9 cellular contexts compared by ENCODE assay signal in the genomic region with DNA sequence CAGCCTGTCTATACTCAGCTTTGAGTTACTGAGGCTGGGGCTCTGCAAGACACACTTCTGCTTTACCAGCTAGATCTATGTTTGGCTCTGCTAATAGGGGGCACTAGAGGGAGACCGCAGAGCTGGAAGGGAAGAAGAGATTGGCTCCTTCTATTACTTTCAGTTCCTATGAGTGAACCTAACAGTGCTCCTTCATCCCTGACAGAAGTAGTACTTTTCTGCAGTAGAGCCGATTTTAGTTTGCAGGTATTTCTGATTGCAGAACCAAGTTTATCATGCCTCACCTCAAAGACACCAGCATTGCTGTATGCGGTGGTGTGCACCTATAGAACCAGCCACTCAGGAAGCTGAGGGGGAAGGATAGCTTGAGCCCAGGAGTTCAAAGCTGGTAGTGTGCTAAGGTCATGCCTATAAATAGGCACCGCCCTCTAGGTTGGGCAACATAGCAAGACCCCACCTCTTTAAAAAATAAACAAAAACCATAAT. TPM values are rescaled to one million over a fixed set of nuclear protein-coding genes. Genes with fewer than 3 reads are reported as not detected.
DNase-seq lines count a peak whose midpoint lies in the region; ATAC-seq, FAIRE-seq and TF ChIP-seq lines count a peak whose summit lies in the region.
"Had no signal": no experiment of that assay in that cellular context is flagged by ENCODE, and none has a peak within 500 bp of the region (broad histone marks: within the 10 kb centered on the region; RNA-seq: fewer than 3 reads in every experiment).

No MANE protein-coding gene starts in this region.

- TF ChIP-seq RAD21 in A549 (conservative IDR thresholded peaks at IDR 0.05 in 1 of 2, IDR thresholded peaks at IDR 0.05 in 1 of 2): no peak

- peak overlapping the region; percentile 21; the same call in 1 of the 3 replicates for H3K4me2 ChIP-seq in A549

- no peaks in the 10 kb centered on the region for H3K9me3 Mint-ChIP-seq in T-cell

- peak overlapping the region; percentile 89 to 96 for H3K27ac Mint-ChIP-seq in T-cell

- CTCF ChIA-PET in A549 (lab: Yijun Ruan, JAX) (interaction anchor here (1.2 to 3.7 kb wide), 2 partner anchors 10 to 11 kb away, joined by 4 to 17 read pairs; no protein-coding TSS in a partner anchor), T-cell (lab: Charles Lee) (interaction anchor here (0.5 to 3.4 kb wide), 15 partner anchors 9 to 351 kb away, joined by 3 to 92 read pairs (median 5); no protein-coding TSS in a partner anchor)

- no peaks in the 10 kb centered on the region for H3K36me3 Mint-ChIP-seq in T-cell

- DNase-seq in A549 (ENCODE audit: low read depth in 1 of 2, low spot score in 1 of 2): no peak
- peak in 13 of 34 experiments; percentile 8 to 54 (median 31) for DNase-seq in T-cell
- DNase-seq in medulla oblongata (ENCODE audit: extremely low spot score): peak; percentile 60
- no peak for DNase-seq in NCI-H2081 treated with DMSO at 0.1 percent for 48 hours (lab: John Stamatoyannopoulos, UW)
- DNase-seq in omental fat pad (ENCODE audit: low spot score): no peak

- no peaks in the 10 kb centered on the region for H3K27me3 Mint-ChIP-seq in T-cell

- WGBS in A549 (ENCODE audit: missing lambda C conversion rate): 77% methylated on average over 4 of the region's 4 CpGs

- TF ChIP-seq POLR2A in A549 (IDR thresholded peaks at IDR 0.05; ENCODE audit: low read length): no peak

- peaks cover 7% of the 10 kb centered on the region for H3K4me1 ChIP-seq in A549

- ATAC-seq in A549: peak; percentile 30 to 58; a peak in 3 of 6 replicates
- peak; percentile 87 for ATAC-seq in GM18861 (IDR thresholded peaks at IDR 0.05; ENCODE audit: unreplicated experiment)
- ATAC-seq in HG03095 (IDR thresholded peaks at IDR 0.05; ENCODE audit: unreplicated experiment): peak; percentile 77
- ATAC-seq in T-cell (replicated peaks in 1 of 4): peak; percentile 95 to 97 (median 96)
- no peak for ATAC-seq in GM21367 (IDR thresholded peaks at IDR 0.05; ENCODE audit: unreplicated experiment)
- ATAC-seq in omental fat pad (ENCODE audit: low FRiP score): no peak

- no peak for TF ChIP-seq CTCF in A549 (IDR thresholded peaks at IDR 0.05)
- TF ChIP-seq CTCF in omental fat pad (IDR thresholded peaks at IDR 0.05): no peak

- H3K9me3 ChIP-seq in A549: no peaks in the 10 kb centered on the region

- H3K4me3 ChIP-seq in A549: no peak overlapping the region

- peaks cover 24 to 35% (median 25%) of the 10 kb centered on the region in 3 donors for H3K4me1 Mint-ChIP-seq in T-cell

- H3K27ac ChIP-seq in A549: no peak overlapping the region
- H3K27ac ChIP-seq: parathyroid adenoma had no signal

- H3K4me3 Mint-ChIP-seq in T-cell: peak overlapping the region; percentile 61 to 69 (median 67)

- no peak for TF ChIP-seq EP300 in A549 (IDR thresholded peaks at IDR 0.05)

- POLR2A ChIA-PET in A549 (lab: Yijun Ruan, JAX): no interaction called here
- POLR2A ChIA-PET in T-cell (lab: Charles Lee): interaction anchor here (0.6 to 1.7 kb wide), 3 partner anchors 10 to 52 kb away, joined by 3 to 12 read pairs (median 5); no protein-coding TSS in a partner anchor

- FAIRE-seq in A549 (lab: Jason Lieb, UNC): no peak

TF ChIP-seq in A549, 52 proteins besides CTCF, POLR2A, EP300 and RAD21:
- TF ChIP-seq, protein P1, sequence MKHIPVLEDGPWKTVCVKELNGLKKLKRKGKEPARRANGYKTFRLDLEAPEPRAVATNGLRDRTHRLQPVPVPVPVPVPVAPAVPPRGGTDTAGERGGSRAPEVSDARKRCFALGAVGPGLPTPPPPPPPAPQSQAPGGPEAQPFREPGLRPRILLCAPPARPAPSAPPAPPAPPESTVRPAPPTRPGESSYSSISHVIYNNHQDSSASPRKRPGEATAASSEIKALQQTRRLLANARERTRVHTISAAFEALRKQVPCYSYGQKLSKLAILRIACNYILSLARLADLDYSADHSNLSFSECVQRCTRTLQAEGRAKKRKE (CRISPR knock-in tag; IDR thresholded peaks at IDR 0.05; ENCODE audit: low read depth): no peak
- TF ChIP-seq ZSCAN20 (CRISPR knock-in tag; IDR thresholded peaks at IDR 0.05) (no peak), RNF2 (IDR thresholded peaks at IDR 0.05; ENCODE audit: borderline replicate concordance, low read depth) (no peak), FOXS1 (CRISPR knock-in tag; IDR thresholded peaks at IDR 0.05) (no peak), HEYL (CRISPR knock-in tag; IDR thresholded peaks at IDR 0.05) (no peak), KDM1A (IDR thresholded peaks at IDR 0.05; ENCODE audit: low read depth) (no peak), KDM5A (IDR thresholded peaks at IDR 0.05) (no peak), CBX2 (IDR thresholded peaks at IDR 0.05; ENCODE audit: borderline replicate concordance, low read depth) (no peak), MYC (IDR thresholded peaks at IDR 0.05; ENCODE audit: borderline replicate concordance, low read length) (no peak), ZFP36 (IDR thresholded peaks at IDR 0.05; ENCODE audit: borderline replicate concordance, partially characterized antibody) (no peak), MAFK (IDR thresholded peaks at IDR 0.05; ENCODE audit: partially characterized antibody) (no peak), EHMT2 (IDR thresholded peaks at IDR 0.05; ENCODE audit: low read depth) (no peak), NR3C1 (IDR thresholded peaks at IDR 0.05) (no peak)
- TF ChIP-seq, protein P2, sequence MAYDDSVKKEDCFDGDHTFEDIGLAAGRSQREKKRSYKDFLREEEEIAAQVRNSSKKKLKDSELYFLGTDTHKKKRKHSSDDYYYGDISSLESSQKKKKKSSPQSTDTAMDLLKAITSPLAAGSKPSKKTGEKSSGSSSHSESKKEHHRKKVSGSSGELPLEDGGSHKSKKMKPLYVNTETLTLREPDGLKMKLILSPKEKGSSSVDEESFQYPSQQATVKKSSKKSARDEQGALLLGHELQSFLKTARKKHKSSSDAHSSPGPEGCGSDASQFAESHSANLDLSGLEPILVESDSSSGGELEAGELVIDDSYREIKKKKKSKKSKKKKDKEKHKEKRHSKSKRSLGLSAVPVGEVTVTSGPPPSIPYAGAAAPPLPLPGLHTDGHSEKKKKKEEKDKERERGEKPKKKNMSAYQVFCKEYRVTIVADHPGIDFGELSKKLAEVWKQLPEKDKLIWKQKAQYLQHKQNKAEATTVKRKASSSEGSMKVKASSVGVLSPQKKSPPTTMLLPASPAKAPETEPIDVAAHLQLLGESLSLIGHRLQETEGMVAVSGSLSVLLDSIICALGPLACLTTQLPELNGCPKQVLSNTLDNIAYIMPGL (CRISPR knock-in tag; IDR thresholded peaks at IDR 0.05; ENCODE audit: borderline replicate concordance): no peak
- TF ChIP-seq, protein P3, sequence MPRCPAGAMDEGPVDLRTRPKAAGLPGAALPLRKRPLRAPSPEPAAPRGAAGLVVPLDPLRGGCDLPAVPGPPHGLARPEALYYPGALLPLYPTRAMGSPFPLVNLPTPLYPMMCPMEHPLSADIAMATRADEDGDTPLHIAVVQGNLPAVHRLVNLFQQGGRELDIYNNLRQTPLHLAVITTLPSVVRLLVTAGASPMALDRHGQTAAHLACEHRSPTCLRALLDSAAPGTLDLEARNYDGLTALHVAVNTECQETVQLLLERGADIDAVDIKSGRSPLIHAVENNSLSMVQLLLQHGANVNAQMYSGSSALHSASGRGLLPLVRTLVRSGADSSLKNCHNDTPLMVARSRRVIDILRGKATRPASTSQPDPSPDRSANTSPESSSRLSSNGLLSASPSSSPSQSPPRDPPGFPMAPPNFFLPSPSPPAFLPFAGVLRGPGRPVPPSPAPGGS (IDR thresholded peaks at IDR 0.05): no peak
- TF ChIP-seq, protein P4, sequence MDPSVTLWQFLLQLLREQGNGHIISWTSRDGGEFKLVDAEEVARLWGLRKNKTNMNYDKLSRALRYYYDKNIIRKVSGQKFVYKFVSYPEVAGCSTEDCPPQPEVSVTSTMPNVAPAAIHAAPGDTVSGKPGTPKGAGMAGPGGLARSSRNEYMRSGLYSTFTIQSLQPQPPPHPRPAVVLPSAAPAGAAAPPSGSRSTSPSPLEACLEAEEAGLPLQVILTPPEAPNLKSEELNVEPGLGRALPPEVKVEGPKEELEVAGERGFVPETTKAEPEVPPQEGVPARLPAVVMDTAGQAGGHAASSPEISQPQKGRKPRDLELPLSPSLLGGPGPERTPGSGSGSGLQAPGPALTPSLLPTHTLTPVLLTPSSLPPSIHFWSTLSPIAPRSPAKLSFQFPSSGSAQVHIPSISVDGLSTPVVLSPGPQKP (IDR thresholded peaks at IDR 0.05; ENCODE audit: low read depth, low read length): no peak

RNA-seq across cellular contexts. Expression of a gene that starts 5.7 kb away (rescaled TPM):
- polyA plus RNA-seq in A549 (2011; rRNA removed) (20.0 and 27.0 TPM in 2 replicates), A549 (2017; fragmentation: RNase III; extraction: RNeasy Plus Mini Kit Qiagen cat#74134 plus additional on column Dnase treatment) (15.0 to 16.2 TPM (median 15.7 TPM) in 3 replicates)
- 37.2 and 48.1 TPM in 2 replicates for polyA plus RNA-seq in A549 (2012; cell fraction: cytosol; rRNA removed)
- 44.4 and 45.8 TPM in 2 replicates for polyA plus RNA-seq in A549 (2012; cell fraction: nucleus; rRNA removed)
- polyA minus RNA-seq in A549 (2011; rRNA and poly(A)+ RNA removed): 39.5 and 46.1 TPM in 2 replicates
- total RNA-seq in T-cell (10 to 100 TPM; 41.1 to 59.9 (median 50.6) TPM), omental fat pad (10 to 100 TPM; 27.4 to 81.1 (median 33.5) TPM)

RNA-seq across cellular contexts. Expression of a gene that starts 33.1 kb away (rescaled TPM):
- 16.2 and 21.7 TPM in 2 replicates for polyA plus RNA-seq in A549 (2011; rRNA removed)
- 4.3 and 7.3 TPM in 2 replicates for polyA plus RNA-seq in A549 (2012; cell fraction: cytosol; rRNA removed)
- 6.0 and 7.6 TPM in 2 replicates for polyA plus RNA-seq in A549 (2012; cell fraction: nucleus; rRNA removed)
- 6.1 to 7.0 TPM (median 6.6 TPM) in 3 replicates for polyA plus RNA-seq in A549 (2017; fragmentation: RNase III; extraction: RNeasy Plus Mini Kit Qiagen cat#74134 plus additional on column Dnase treatment)
- 23.4 and 30.7 TPM in 2 replicates for polyA minus RNA-seq in A549 (2011; rRNA and poly(A)+ RNA removed)
- total RNA-seq in T-cell: 10 to 100 TPM; 10.3 to 24.0 (median 20.3) TPM
- total RNA-seq in omental fat pad: 10 to 100 TPM in 3 of 4 donors, 1 to 10 TPM in 1; 7.9 to 17.1 (median 16.5) TPM

RNA-seq across cellular contexts. Expression of a gene that starts 42.1 kb away (rescaled TPM):
- polyA plus RNA-seq in A549 (2011; rRNA removed) (31.0 and 39.8 TPM in 2 replicates), A549 (2017; fragmentation: RNase III; extraction: RNeasy Plus Mini Kit Qiagen cat#74134 plus additional on column Dnase treatment) (114 to 150 TPM (median 141 TPM) in 3 replicates)
- 193 and 209 TPM in 2 replicates for polyA plus RNA-seq in A549 (2012; cell fraction: cytosol; rRNA removed)
- 145 and 174 TPM in 2 replicates for polyA plus RNA-seq in A549 (2012; cell fraction: nucleus; rRNA removed)
- polyA minus RNA-seq in A549 (2011; rRNA and poly(A)+ RNA removed): 17.4 and 26.5 TPM in 2 replicates
- total RNA-seq in T-cell (1 to 10 TPM in 4 of 5 donors, under 1 TPM in 1; 0.28 to 1.7 (median 1.6) TPM), omental fat pad (1 to 10 TPM in 2 of 4 donors, under 1 TPM in 1, not detected in 1; 0.38 to 4.9 (median 1.9) TPM)

Comparison
In these comparisons a context has a peak if more than half of its experiments do, and no peak if none do; other contexts are left out.
1. ATAC-seq: peak in A549 (2 of 2), GM18861 (single experiment), HG03095 (single experiment) and T-cell (4 of 4); none in GM21367 (single experiment) and omental fat pad (single experiment).